ENCODE assay signal across 18 cellular contexts in genomic region chr10:5779753-5780152, GRCh38. TPM values are rescaled to one million over a fixed set of nuclear protein-coding genes. Genes with fewer than 3 reads are reported as not detected.
DNase-seq lines count a peak whose midpoint lies in the region; ATAC-seq and TF ChIP-seq lines count a peak whose summit lies in the region.
"Had no signal": no experiment of that assay in that cellular context is flagged by ENCODE, and none has a peak within 500 bp of the region (broad histone marks: within the 10 kb centered on the region; RNA-seq: fewer than 3 reads in every experiment).

No MANE protein-coding gene starts in this region.

- no peak overlapping the region for H4K5ac ChIP-seq in mesendoderm (ENCODE audit: low read length)

- H3K4me3 Mint-ChIP-seq in GM23338, result no peak overlapping the region
- H3K4me3 Mint-ChIP-seq in central memory CD8-positive, alpha-beta T cell, result no peak overlapping the region
- H3K4me3 Mint-ChIP-seq: CD8-positive, alpha-beta memory T cell had no signal

- no peak overlapping the region for H3K4ac ChIP-seq in mesendoderm (ENCODE audit: low read depth, low read length)

- H2BK15ac ChIP-seq in mesendoderm (replicated peaks; ENCODE audit: low read depth), result no peak overlapping the region

- H3K27ac Mint-ChIP-seq in GM23338, result no peak overlapping the region
- H3K27ac Mint-ChIP-seq in central memory CD8-positive, alpha-beta T cell (ENCODE audit: low read depth), result peak overlapping the region; percentile 10

- peaks cover 64% of the 10 kb centered on the region for H4K20me1 ChIP-seq in GM23338 (replicated peaks; ENCODE audit: insufficient read depth)

- H3K36me3 Mint-ChIP-seq in GM23338 (ENCODE audit: low read depth), result peaks cover 77% of the 10 kb centered on the region
- H3K36me3 Mint-ChIP-seq in central memory CD8-positive, alpha-beta T cell (ENCODE audit: insufficient read depth), result peaks cover 47% of the 10 kb centered on the region

- H3K4me1 ChIP-seq in GM23338 (ENCODE audit: insufficient read depth) (peaks cover 3% of the 10 kb centered on the region; the same call in 1 of the 2 replicates), mesendoderm (ENCODE audit: control insufficient read depth, low read depth, low read length) (no peaks in the 10 kb centered on the region)

- H3K4me1 Mint-ChIP-seq in GM23338, result peaks cover 11% of the 10 kb centered on the region
- H3K4me1 Mint-ChIP-seq in central memory CD8-positive, alpha-beta T cell, result peaks cover 49% of the 10 kb centered on the region

- H3K79me1 ChIP-seq in mesendoderm (ENCODE audit: low read length), result peaks cover 8% of the 10 kb centered on the region

- H3K4me2 ChIP-seq in GM23338 (no peak overlapping the region), mesendoderm (ENCODE audit: low read length) (no peak overlapping the region)
- H3K4me2 ChIP-seq: PC-9 had no signal

- peaks cover 100% of the 10 kb centered on the region for H3K79me2 ChIP-seq in GM23338 (replicated peaks; ENCODE audit: insufficient read depth)
- peaks cover 50% of the 10 kb centered on the region for H3K79me2 ChIP-seq in mesendoderm (ENCODE audit: control insufficient read depth, insufficient read depth, low read length)

- H3F3A ChIP-seq in GM23338 (replicated peaks; ENCODE audit: low read depth), result no peaks in the 10 kb centered on the region

- TF ChIP-seq CTCF in C4-2B (conservative IDR thresholded peaks at IDR 0.05), result no peak
- no peak; a peak in 1 of 4 replicates for TF ChIP-seq CTCF in GM23338 (conservative IDR thresholded peaks at IDR 0.05; ENCODE audit: low read depth in 2 of 2)

- no peak overlapping the region for H2AFZ ChIP-seq in GM23338
- H2AFZ ChIP-seq: PC-9 had no signal

- H2BK120ac ChIP-seq in mesendoderm (ENCODE audit: low read depth, low read length), result no peak overlapping the region

- no peak overlapping the region for H2AK5ac ChIP-seq in mesendoderm (ENCODE audit: low read length)

- H3K4me3 ChIP-seq in GM23338 (no peak overlapping the region), mesendoderm (ENCODE audit: low read length) (no peak overlapping the region)
- H3K4me3 ChIP-seq: PC-9, SK-N-MC had no signal

- H3K9me3 Mint-ChIP-seq in GM23338, result no peaks in the 10 kb centered on the region; the same call in 2 of the 3 replicates
- no peaks in the 10 kb centered on the region for H3K9me3 Mint-ChIP-seq in central memory CD8-positive, alpha-beta T cell

- no peak overlapping the region for H3K23ac ChIP-seq in mesendoderm (ENCODE audit: low read length)

- no peaks in the 10 kb centered on the region for H3K9me2 ChIP-seq in GM23338 (ENCODE audit: insufficient read depth)

- no peak overlapping the region for H3K18ac ChIP-seq in mesendoderm (ENCODE audit: low read length)

- no peaks in the 10 kb centered on the region for H3K27me3 ChIP-seq in GM23338 (ENCODE audit: insufficient read depth)
- no peaks in the 10 kb centered on the region for H3K27me3 ChIP-seq in mesendoderm (ENCODE audit: insufficient read depth, low read length, poor library complexity)

- WGBS in mesendoderm (ENCODE audit: extremely low coverage, insufficient coverage, low lambda C conversion rate), result no CpG with 5 or more reads among the region's 3 CpGs

- DNase-seq in GM23338 (ENCODE audit: low spot score), result no peak
- no peak for DNase-seq in central memory CD8-positive, alpha-beta T cell (ENCODE audit: low spot score in 2 of 2)
- peak; percentile 31 for DNase-seq in mesendoderm
- DNase-seq in NCI-H1694 treated with DMSO at 0.1 percent for 48 hours (lab: John Stamatoyannopoulos, UW), result no peak
- DNase-seq in NCI-H82 (lab: John Stamatoyannopoulos, UW), result no peak
- DNase-seq in NCI-H2171 (lab: John Stamatoyannopoulos, UW), result no peak
- DNase-seq: AML-193; CD8-positive, alpha-beta memory T cell; H7; IMR-90; NCI-H1436; NCI-H2081 treated with DMSO at 0.1 percent for 48 hours; NCI-H2227 treated with DMSO at 0.1 percent for 48 hours; NCI-H526 treated with DMSO at 0.1 percent for 48 hours; PC-9 had no signal

- H3K27ac ChIP-seq in C4-2B, result peak overlapping the region; percentile 47
- no peak overlapping the region for H3K27ac ChIP-seq in GM23338 (ENCODE audit: low read depth)
- H3K27ac ChIP-seq in mesendoderm (ENCODE audit: low read depth, low read length), result no peak overlapping the region
- H3K27ac ChIP-seq: PC-9, SK-N-MC had no signal

- peaks cover 25% of the 10 kb centered on the region for H3K36me3 ChIP-seq in GM23338 (ENCODE audit: insufficient read depth)
- peaks cover 5% of the 10 kb centered on the region for H3K36me3 ChIP-seq in mesendoderm (ENCODE audit: control insufficient read depth, insufficient read depth, low read length)

- no peak overlapping the region for H3K56ac ChIP-seq in mesendoderm (ENCODE audit: low read length)

- no peak overlapping the region for H3K9ac ChIP-seq in mesendoderm (ENCODE audit: low read length)

- H2BK5ac ChIP-seq in mesendoderm (ENCODE audit: low read length), result no peak overlapping the region

- no peaks in the 10 kb centered on the region for H3K27me3 Mint-ChIP-seq in GM23338 (ENCODE audit: insufficient read depth, low read depth, poor library complexity)
- no peaks in the 10 kb centered on the region for H3K27me3 Mint-ChIP-seq in central memory CD8-positive, alpha-beta T cell
- H3K27me3 Mint-ChIP-seq: CD8-positive, alpha-beta memory T cell had no signal

- ATAC-seq in GM23338, result peak; percentile 25; the same call in 1 of the 3 replicates
- ATAC-seq in central memory CD8-positive, alpha-beta T cell (replicated peaks; ENCODE audit: extremely low read depth, poor library complexity, severe bottlenecking), result no peak
- ATAC-seq: Right ventricle myocardium inferior had no signal

- peak overlapping the region; percentile 28 for H4K8ac ChIP-seq in mesendoderm (ENCODE audit: low read depth, low read length)

TF ChIP-seq in GM23338, 12 proteins besides CTCF, POLR2A, EP300 and RAD21 (continues in another document):
- no peak for TF ChIP-seq EZH2phosphoT487 (IDR thresholded peaks at IDR 0.05; ENCODE audit: unreplicated experiment)
- no peak for TF ChIP-seq EZH2 (IDR thresholded peaks at IDR 0.05; ENCODE audit: low read depth, unreplicated experiment)
- TF ChIP-seq ETS1 (IDR thresholded peaks at IDR 0.05), result no peak
- no peak for TF ChIP-seq STAT1 (IDR thresholded peaks at IDR 0.05; ENCODE audit: unreplicated experiment)
- TF ChIP-seq CREB1 (CRISPR knock-in tag; IDR thresholded peaks at IDR 0.05; ENCODE audit: low read depth), result no peak
- TF ChIP-seq, protein P1, sequence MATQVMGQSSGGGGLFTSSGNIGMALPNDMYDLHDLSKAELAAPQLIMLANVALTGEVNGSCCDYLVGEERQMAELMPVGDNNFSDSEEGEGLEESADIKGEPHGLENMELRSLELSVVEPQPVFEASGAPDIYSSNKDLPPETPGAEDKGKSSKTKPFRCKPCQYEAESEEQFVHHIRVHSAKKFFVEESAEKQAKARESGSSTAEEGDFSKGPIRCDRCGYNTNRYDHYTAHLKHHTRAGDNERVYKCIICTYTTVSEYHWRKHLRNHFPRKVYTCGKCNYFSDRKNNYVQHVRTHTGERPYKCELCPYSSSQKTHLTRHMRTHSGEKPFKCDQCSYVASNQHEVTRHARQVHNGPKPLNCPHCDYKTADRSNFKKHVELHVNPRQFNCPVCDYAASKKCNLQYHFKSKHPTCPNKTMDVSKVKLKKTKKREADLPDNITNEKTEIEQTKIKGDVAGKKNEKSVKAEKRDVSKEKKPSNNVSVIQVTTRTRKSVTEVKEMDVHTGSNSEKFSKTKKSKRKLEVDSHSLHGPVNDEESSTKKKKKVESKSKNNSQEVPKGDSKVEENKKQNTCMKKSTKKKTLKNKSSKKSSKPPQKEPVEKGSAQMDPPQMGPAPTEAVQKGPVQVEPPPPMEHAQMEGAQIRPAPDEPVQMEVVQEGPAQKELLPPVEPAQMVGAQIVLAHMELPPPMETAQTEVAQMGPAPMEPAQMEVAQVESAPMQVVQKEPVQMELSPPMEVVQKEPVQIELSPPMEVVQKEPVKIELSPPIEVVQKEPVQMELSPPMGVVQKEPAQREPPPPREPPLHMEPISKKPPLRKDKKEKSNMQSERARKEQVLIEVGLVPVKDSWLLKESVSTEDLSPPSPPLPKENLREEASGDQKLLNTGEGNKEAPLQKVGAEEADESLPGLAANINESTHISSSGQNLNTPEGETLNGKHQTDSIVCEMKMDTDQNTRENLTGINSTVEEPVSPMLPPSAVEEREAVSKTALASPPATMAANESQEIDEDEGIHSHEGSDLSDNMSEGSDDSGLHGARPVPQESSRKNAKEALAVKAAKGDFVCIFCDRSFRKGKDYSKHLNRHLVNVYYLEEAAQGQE (IDR thresholded peaks at IDR 0.05; ENCODE audit: unreplicated experiment), result no peak

RNA-seq across cellular contexts. Expression of gene GDI2, which starts 33.5 kb away (rescaled TPM):
- total RNA-seq in GM23338 (2014; rRNA removed; shearing (Covaris generic)), result 454 and 505 TPM in 2 replicates
- polyA plus RNA-seq in GM23338 (2016; fragmentation: Nextera tagmentation; extraction: Ambion mirVana), result 235 and 269 TPM in 2 replicates
- 276 TPM for polyA plus RNA-seq in mesendoderm (2013, experiment 1 of 2)
- 274 TPM for polyA plus RNA-seq in mesendoderm (2013, experiment 2 of 2)
